15 cellular contexts compared by ENCODE assay signal in the genomic region with DNA sequence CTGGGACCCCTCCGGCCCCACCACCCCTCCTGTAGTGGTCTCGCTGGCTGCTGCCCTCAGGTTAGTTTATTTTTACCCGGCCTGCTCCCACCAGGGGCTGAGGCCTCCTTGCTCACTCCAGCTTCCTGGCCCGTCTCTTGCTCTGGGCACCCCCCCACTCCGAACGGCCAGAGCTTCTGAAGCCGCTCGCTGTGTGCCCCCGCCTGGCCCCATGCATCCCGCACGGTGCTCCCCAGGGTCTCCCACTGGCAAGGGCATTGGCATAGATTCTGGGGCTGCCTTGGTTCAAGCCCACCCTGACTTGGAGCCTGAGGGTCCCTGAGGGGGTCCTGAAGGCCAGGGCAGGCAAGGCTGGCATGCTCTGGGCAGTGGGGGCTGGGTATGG.
DNase-seq lines count a peak whose midpoint lies in the region; ATAC-seq and TF ChIP-seq lines count a peak whose summit lies in the region.
"Had no signal": no experiment of that assay in that cellular context is flagged by ENCODE, and none has a peak within 500 bp of the region (broad histone marks: within the 10 kb centered on the region; RNA-seq: fewer than 3 reads in every experiment).

No MANE protein-coding gene starts in this region.

- no peaks in the 10 kb centered on the region for H3K9me3 Mint-ChIP-seq in activated CD8-positive, alpha-beta memory T cell treated with anti-CD3 and anti-CD28 coated beads, Interleukin-2, amount 10 ng/mL, durations not matched to agents 7 days and 5 days (ENCODE audit: low read depth)
- no peaks in the 10 kb centered on the region for H3K9me3 Mint-ChIP-seq in stimulated activated naive B cell treated with anti-CD40 and anti-IgM and Interleukin-4, amounts not matched to agents 10 μg/mL and 1 μg/mL and 100 μg/mL, for 72 hours
- H3K9me3 Mint-ChIP-seq in stimulated activated memory B cell treated with anti-CD40 and anti-IgM and Interleukin-4, amounts not matched to agents 10 μg/mL and 1 μg/mL and 100 μg/mL, for 72 hours: no peaks in the 10 kb centered on the region

- no peak for TF ChIP-seq RAD21 in liver (IDR thresholded peaks at IDR 0.05)

- no peaks in the 10 kb centered on the region for H3K27me3 Mint-ChIP-seq in activated CD8-positive, alpha-beta memory T cell treated with anti-CD3 and anti-CD28 coated beads, Interleukin-2, amount 10 ng/mL, durations not matched to agents 7 days and 5 days
- H3K27me3 Mint-ChIP-seq in stimulated activated naive B cell treated with anti-CD40 and anti-IgM and Interleukin-4, amounts not matched to agents 10 μg/mL and 1 μg/mL and 100 μg/mL, for 72 hours: no peaks in the 10 kb centered on the region
- H3K27me3 Mint-ChIP-seq in stimulated activated memory B cell treated with anti-CD40 and anti-IgM and Interleukin-4, amounts not matched to agents 10 μg/mL and 1 μg/mL and 100 μg/mL, for 72 hours: no peaks in the 10 kb centered on the region

- H3K4me1 ChIP-seq in liver (ENCODE audit: control insufficient read depth in 4 of 4, insufficient read depth in 4 of 4, low read length in 3 of 4): peaks cover 24 to 83% (median 62%) of the 10 kb centered on the region in 4 donors

- H3K9ac ChIP-seq in liver (ENCODE audit: low read depth in 1 of 2, low read length in 2 of 2): no peak overlapping the region

- peaks cover 45% of the 10 kb centered on the region for H3K4me1 Mint-ChIP-seq in activated CD8-positive, alpha-beta memory T cell treated with anti-CD3 and anti-CD28 coated beads, Interleukin-2, amount 10 ng/mL, durations not matched to agents 7 days and 5 days
- peaks cover 79 to 98% of the 10 kb centered on the region in 2 donors for H3K4me1 Mint-ChIP-seq in stimulated activated naive B cell treated with anti-CD40 and anti-IgM and Interleukin-4, amounts not matched to agents 10 μg/mL and 1 μg/mL and 100 μg/mL, for 72 hours
- peaks cover 99% of the 10 kb centered on the region for H3K4me1 Mint-ChIP-seq in stimulated activated memory B cell treated with anti-CD40 and anti-IgM and Interleukin-4, amounts not matched to agents 10 μg/mL and 1 μg/mL and 100 μg/mL, for 72 hours

- H3K27me3 ChIP-seq in WERI-Rb-1 (ENCODE audit: insufficient read depth, low read depth, severe bottlenecking): no peaks in the 10 kb centered on the region
- H3K27me3 ChIP-seq in liver (ENCODE audit: control insufficient read depth in 4 of 4, insufficient read depth in 4 of 4, low read length in 3 of 4): no peaks in the 10 kb centered on the region
- H3K27me3 ChIP-seq: colonic mucosa had no signal

- H3K36me3 ChIP-seq in WERI-Rb-1 (peaks cover 35% of the 10 kb centered on the region), liver (ENCODE audit: control insufficient read depth in 4 of 4, insufficient read depth in 3 of 4, low read depth in 1 of 4, low read length in 3 of 4) (no peaks in the 10 kb centered on the region)
- H3K36me3 ChIP-seq: colonic mucosa, prostate gland had no signal

- H3K9me3 ChIP-seq in WERI-Rb-1 (ENCODE audit: severe bottlenecking): no peaks in the 10 kb centered on the region
- no peaks in the 10 kb centered on the region for H3K9me3 ChIP-seq in liver (ENCODE audit: control insufficient read depth in 4 of 4, low read length in 3 of 4)
- H3K9me3 ChIP-seq: A549, colonic mucosa, prostate gland had no signal

- no peaks in the 10 kb centered on the region for H3K36me3 Mint-ChIP-seq in activated CD8-positive, alpha-beta memory T cell treated with anti-CD3 and anti-CD28 coated beads, Interleukin-2, amount 10 ng/mL, durations not matched to agents 7 days and 5 days
- H3K36me3 Mint-ChIP-seq in stimulated activated naive B cell treated with anti-CD40 and anti-IgM and Interleukin-4, amounts not matched to agents 10 μg/mL and 1 μg/mL and 100 μg/mL, for 72 hours: peaks cover 6 to 39% of the 10 kb centered on the region in 2 donors
- H3K36me3 Mint-ChIP-seq in stimulated activated memory B cell treated with anti-CD40 and anti-IgM and Interleukin-4, amounts not matched to agents 10 μg/mL and 1 μg/mL and 100 μg/mL, for 72 hours: peaks cover 4% of the 10 kb centered on the region

- no peak overlapping the region for H3K27ac Mint-ChIP-seq in activated CD8-positive, alpha-beta memory T cell treated with anti-CD3 and anti-CD28 coated beads, Interleukin-2, amount 10 ng/mL, durations not matched to agents 7 days and 5 days
- H3K27ac Mint-ChIP-seq in stimulated activated naive B cell treated with anti-CD40 and anti-IgM and Interleukin-4, amounts not matched to agents 10 μg/mL and 1 μg/mL and 100 μg/mL, for 72 hours: peak overlapping the region; percentile 25
- no peak overlapping the region for H3K27ac Mint-ChIP-seq in stimulated activated memory B cell treated with anti-CD40 and anti-IgM and Interleukin-4, amounts not matched to agents 10 μg/mL and 1 μg/mL and 100 μg/mL, for 72 hours
- H3K27ac Mint-ChIP-seq: activated T-cell treated with anti-CD3 and anti-CD28 coated beads, Interleukin-2, amount 50 U/mL, for 72 hours had no signal

- CTCF ChIA-PET in activated CD8-positive, alpha-beta memory T cell treated with anti-CD3 and anti-CD28 coated beads, Interleukin-2, amount 10 ng/mL, durations not matched to agents 7 days and 5 days (lab: Charles Lee): interaction anchor here (0.8 to 1.1 kb wide), 3 partner anchors 16 to 49 kb away, joined by 3 read pairs; no protein-coding TSS in a partner anchor

- no peak overlapping the region for H3K4me3 ChIP-seq in WERI-Rb-1 (ENCODE audit: low read depth, low read length)
- H3K4me3 ChIP-seq in liver (ENCODE audit: low read depth in 1 of 3, low read length in 3 of 3): no peak overlapping the region
- H3K4me3 ChIP-seq: A549, colonic mucosa, prostate gland had no signal

- ATAC-seq in activated CD8-positive, alpha-beta memory T cell treated with anti-CD3 and anti-CD28 coated beads, Interleukin-2, amount 10 ng/mL, durations not matched to agents 7 days and 5 days: no peak
- no peak for ATAC-seq in stimulated activated naive B cell treated with anti-CD40 and anti-IgM and Interleukin-4, amounts not matched to agents 10 μg/mL and 1 μg/mL and 100 μg/mL, for 72 hours (replicated peaks)
- ATAC-seq in stimulated activated memory B cell treated with anti-CD40 and anti-IgM and Interleukin-4, amounts not matched to agents 10 μg/mL and 1 μg/mL and 100 μg/mL, for 72 hours: no peak
- ATAC-seq in GM19035 (IDR thresholded peaks at IDR 0.05; ENCODE audit: unreplicated experiment): no peak
- ATAC-seq: A549; activated T-cell treated with anti-CD3 and anti-CD28 coated beads, Interleukin-2, amount 50 U/mL, for 72 hours had no signal

- no peak for TF ChIP-seq CTCF in WERI-Rb-1 (IDR thresholded peaks at IDR 0.05; ENCODE audit: low read depth, low read length)
- no peak for TF ChIP-seq CTCF in liver (IDR thresholded peaks at IDR 0.05; ENCODE audit: low read depth, low read length, missing input control)

- 78% methylated on average over 11 of the region's 11 CpGs for WGBS in liver

- DNase-seq in activated CD8-positive, alpha-beta memory T cell treated with anti-CD3 and anti-CD28 coated beads for 24 hours: peak; percentile 55
- DNase-seq in activated CD8-positive, alpha-beta memory T cell treated with anti-CD3 and anti-CD28 coated beads, Interleukin-2, amount 10 ng/mL, durations not matched to agents 7 days and 5 days: no peak
- peak; percentile 7 for DNase-seq in WERI-Rb-1
- no peak for DNase-seq in stimulated activated naive B cell treated with anti-CD40 and anti-IgM and Interleukin-4, amounts not matched to agents 10 μg/mL and 1 μg/mL and 100 μg/mL, for 72 hours
- DNase-seq in NCI-H2029 treated with DMSO at 0.1 percent for 48 hours (lab: John Stamatoyannopoulos, UW): no peak
- DNase-seq: activated CD4-positive, alpha-beta T cell treated with anti-CD3 and anti-CD28 coated beads for 1 hour; activated T-cell treated with anti-CD3 and anti-CD28 coated beads, Interleukin-2, amount 50 U/mL, for 72 hours; NCI-H187; T-helper 1 cell had no signal

- H3K27ac ChIP-seq in WERI-Rb-1 (no peak overlapping the region), liver (ENCODE audit: low read depth in 1 of 2, low read length in 2 of 2) (peak overlapping the region; percentile 88 to 92)
- H3K27ac ChIP-seq: colonic mucosa had no signal

- H3K4me3 Mint-ChIP-seq in activated CD8-positive, alpha-beta memory T cell treated with anti-CD3 and anti-CD28 coated beads, Interleukin-2, amount 10 ng/mL, durations not matched to agents 7 days and 5 days: no peak overlapping the region
- no peak overlapping the region for H3K4me3 Mint-ChIP-seq in stimulated activated naive B cell treated with anti-CD40 and anti-IgM and Interleukin-4, amounts not matched to agents 10 μg/mL and 1 μg/mL and 100 μg/mL, for 72 hours
- H3K4me3 Mint-ChIP-seq in stimulated activated memory B cell treated with anti-CD40 and anti-IgM and Interleukin-4, amounts not matched to agents 10 μg/mL and 1 μg/mL and 100 μg/mL, for 72 hours: no peak overlapping the region
- H3K4me3 Mint-ChIP-seq: activated T-cell treated with anti-CD3 and anti-CD28 coated beads, Interleukin-2, amount 50 U/mL, for 72 hours had no signal

TF ChIP-seq in liver, 16 proteins besides CTCF, POLR2A, EP300 and RAD21 (continues in another document):
- no peak for TF ChIP-seq HNF4A (conservative IDR thresholded peaks at IDR 0.05)
- no peak for TF ChIP-seq SP1 (IDR thresholded peaks at IDR 0.05)
- TF ChIP-seq GABPA (IDR thresholded peaks at IDR 0.05 in 1 of 2, conservative IDR thresholded peaks at IDR 0.05 in 1 of 2): no peak
- TF ChIP-seq, protein P1, sequence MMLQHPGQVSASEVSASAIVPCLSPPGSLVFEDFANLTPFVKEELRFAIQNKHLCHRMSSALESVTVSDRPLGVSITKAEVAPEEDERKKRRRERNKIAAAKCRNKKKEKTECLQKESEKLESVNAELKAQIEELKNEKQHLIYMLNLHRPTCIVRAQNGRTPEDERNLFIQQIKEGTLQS (IDR thresholded peaks at IDR 0.05): no peak
- TF ChIP-seq TAF1 (conservative IDR thresholded peaks at IDR 0.05): no peak
- TF ChIP-seq, protein P2, sequence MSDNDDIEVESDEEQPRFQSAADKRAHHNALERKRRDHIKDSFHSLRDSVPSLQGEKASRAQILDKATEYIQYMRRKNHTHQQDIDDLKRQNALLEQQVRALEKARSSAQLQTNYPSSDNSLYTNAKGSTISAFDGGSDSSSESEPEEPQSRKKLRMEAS (IDR thresholded peaks at IDR 0.05): no peak
- no peak for TF ChIP-seq EGR1 (IDR thresholded peaks at IDR 0.05; ENCODE audit: low read depth in 2 of 2)

Comparison
In these comparisons a context has a peak if more than half of its experiments do, and no peak if none do; other contexts are left out.
1. DNase-seq: peak in activated CD8-positive, alpha-beta memory T cell treated with anti-CD3 and anti-CD28 coated beads for 24 hours (single experiment) and WERI-Rb-1 (single experiment); none in activated CD8-positive, alpha-beta memory T cell treated with anti-CD3 and anti-CD28 coated beads, Interleukin-2, amount 10 ng/mL, durations not matched to agents 7 days and 5 days (single experiment), stimulated activated naive B cell treated with anti-CD40 and anti-IgM and Interleukin-4, amounts not matched to agents 10 μg/mL and 1 μg/mL and 100 μg/mL, for 72 hours (single experiment) and NCI-H2029 treated with DMSO at 0.1 percent for 48 hours (single experiment).